ENCODE assay signal across 8 cellular contexts in genomic region chr22:22848364-22848866, GRCh38. TPM values are rescaled to one million over a fixed set of nuclear protein-coding genes. Genes with fewer than 3 reads are reported as not detected.
DNase-seq lines count a peak whose midpoint lies in the region; ATAC-seq, FAIRE-seq and TF ChIP-seq lines count a peak whose summit lies in the region.

No MANE protein-coding gene starts in this region.

- in situ Hi-C loops in Panc1 (cut with HindIII; ENCODE audit: low pct_unique_long_range_greater_than_20kb, low sequenced_read_pairs) = no loop called here

- H3K9me3 ChIP-seq in Panc1 (ENCODE audit: control insufficient read depth, insufficient read depth, low read depth, low read length) (no peaks in the 10 kb centered on the region), cardiac muscle cell (ENCODE audit: low read depth) (no peaks in the 10 kb centered on the region), vagina (no peaks in the 10 kb centered on the region)

- intact Hi-C loops in Panc1 (cut with micrococcal nuclease; ENCODE audit: unreplicated experiment) (loop anchor here (5.0 kb wide), 1 partner anchor 109 kb away; no protein-coding TSS in a partner anchor), vagina (cut with DNase I) (no loop called here)

- H3K4me3 ChIP-seq in Panc1 (ENCODE audit: low read depth in 2 of 2, low read length in 2 of 2) (no peak overlapping the region), cardiac muscle cell (no peak overlapping the region), vagina (no peak overlapping the region)

- CTCF ChIA-PET in Panc1 (lab: Charles Lee) = interaction anchor here (1.5 kb wide), 1 partner anchor 36 kb away, joined by 6 read pairs; no protein-coding TSS in a partner anchor

- POLR2A ChIA-PET in Panc1 (lab: Charles Lee) = no interaction called here

- peak; percentile 91 for TF ChIP-seq CTCF in Panc1 (IDR thresholded peaks at IDR 0.05)
- peak; percentile 99 for TF ChIP-seq CTCF in cardiac muscle cell (IDR thresholded peaks at IDR 0.05; ENCODE audit: low read depth, low read length)
- peak; percentile 66 to 85 (median 80) for TF ChIP-seq CTCF in vagina (IDR thresholded peaks at IDR 0.05)

- ATAC-seq in Panc1 (peak; percentile 95), GM21825 (IDR thresholded peaks at IDR 0.05; ENCODE audit: unreplicated experiment) (no peak)

- DNase-seq in Ammon's horn (ENCODE audit: low spot score) (peak; percentile 48), H54 (ENCODE audit: insufficient read length, low spot score) (peak; percentile 11), Panc1 (ENCODE audit: low read depth, low spot score) (peak; percentile 22), cardiac muscle cell (ENCODE audit: low read depth in 1 of 2, low spot score in 1 of 2) (peak in 1 of 2 donors; percentile 61), pulmonary artery endothelial cell (ENCODE audit: low read depth, low spot score) (peak; percentile 8), vagina (ENCODE audit: extremely low spot score in 2 of 2) (no peak)
- DNase-seq in activated gamma-delta T cell treated with anti-CD3 and anti-CD28 coated beads, Interleukin-2, amount 50 U/mL, for 16 hours (ENCODE audit: low read depth) = peak; percentile 61

- H3K36me3 ChIP-seq in Panc1 (ENCODE audit: control insufficient read depth, insufficient read depth, low read length) (no peaks in the 10 kb centered on the region), cardiac muscle cell (no peaks in the 10 kb centered on the region), vagina (no peaks in the 10 kb centered on the region)

- H3K4me1 ChIP-seq in Panc1 (ENCODE audit: control insufficient read depth, insufficient read depth, low read length) (no peaks in the 10 kb centered on the region), cardiac muscle cell (ENCODE audit: low read depth) (no peaks in the 10 kb centered on the region), vagina (no peaks in the 10 kb centered on the region)

- no TSS peak for BruUV-seq in Panc1 (replicated peaks; lab: Mats Ljungman, UMichigan)

- peak; percentile 11 for FAIRE-seq in H54 (lab: Jason Lieb, UNC)

- H3K27ac ChIP-seq in Panc1 (ENCODE audit: low read length) (no peak overlapping the region), cardiac muscle cell (no peak overlapping the region), vagina (no peak overlapping the region)

- TF ChIP-seq POLR2A in H54 (IDR thresholded peaks at IDR 0.05; ENCODE audit: low read depth, low read length) (no peak), vagina (IDR thresholded peaks at IDR 0.05) (no peak)

- H3K27me3 ChIP-seq in Panc1 (ENCODE audit: control insufficient read depth, insufficient read depth, low read length) (no peaks in the 10 kb centered on the region; the same call in none of the 2 replicates), cardiac muscle cell (no peaks in the 10 kb centered on the region), vagina (no peaks in the 10 kb centered on the region)

RNA-seq across cellular contexts. Expression of gene IGLL5, which starts 39.2 kb away (rescaled TPM):
- not detected for total RNA-seq in Panc1 (2021; ENCODE audit: unreplicated experiment)
- not detected for polyA plus RNA-seq in Panc1 (2012; ENCODE audit: insufficient read length)
- not detected in 2 replicates for total RNA-seq in cardiac muscle cell
- not detected in 2 replicates for polyA plus RNA-seq in cardiac muscle cell
- total RNA-seq in pulmonary artery endothelial cell = not detected in 2 replicates
- 1.7 TPM for total RNA-seq in vagina

Comparison
In these comparisons a context has a peak if more than half of its experiments do, and no peak if none do; other contexts are left out.
1. DNase-seq: peak in Ammon's horn (single experiment), H54 (single experiment), Panc1 (single experiment), activated gamma-delta T cell treated with anti-CD3 and anti-CD28 coated beads, Interleukin-2, amount 50 U/mL, for 16 hours (single experiment) and pulmonary artery endothelial cell (single experiment); none in vagina (0 of 2).
2. Peak in every context shown above with its lines, with median percentiles within 50 percentile points of each other: CTCF ChIP-seq.